In genomic region chr7:6121141-6121540, GRCh38 we compare ENCODE assay signal across 22 cellular contexts. TPM values are rescaled to one million over a fixed set of nuclear protein-coding genes. Genes with fewer than 3 reads are reported as not detected.
DNase-seq lines count a peak whose midpoint lies in the region; ATAC-seq and TF ChIP-seq lines count a peak whose summit lies in the region.
"Had no signal": no experiment of that assay in that cellular context is flagged by ENCODE, and none has a peak within 500 bp of the region (broad histone marks: within the 10 kb centered on the region; RNA-seq: fewer than 3 reads in every experiment).

No MANE protein-coding gene starts in this region.

- TF ChIP-seq CTCF in PC-3 (conservative IDR thresholded peaks at IDR 0.05; ENCODE audit: low read depth, low read length) (no peak), epithelial cell of esophagus (IDR thresholded peaks at IDR 0.05; ENCODE audit: insufficient read depth, low read depth, low read length, missing control alignments) (no peak)

- no peak overlapping the region for H3K4me2 ChIP-seq in PC-3 (ENCODE audit: low read length)

- BruUV-seq in PC-3 (replicated peaks; lab: Mats Ljungman, UMichigan) = no TSS peak

- H3K4me3 Mint-ChIP-seq in stimulated activated memory B cell treated with anti-CD40 and anti-IgM and Interleukin-4, amounts not matched to agents 10 μg/mL and 1 μg/mL and 100 μg/mL, for 72 hours = no peak overlapping the region
- H3K4me3 Mint-ChIP-seq: B cell had no signal

- H3K9me2 ChIP-seq in PC-3 (replicated peaks; ENCODE audit: low read length) = no peaks in the 10 kb centered on the region

- H3K79me2 ChIP-seq in PC-3 (ENCODE audit: low read length) = no peaks in the 10 kb centered on the region

- H3K9me3 ChIP-seq in PC-3 (ENCODE audit: low read length) = peaks cover 4% of the 10 kb centered on the region; the same call in 1 of the 2 replicates
- H3K9me3 ChIP-seq: suprapubic skin had no signal

- intact Hi-C loops in PC-3 (cut with micrococcal nuclease) = no loop called here

- no peaks in the 10 kb centered on the region for H3K4me1 Mint-ChIP-seq in stimulated activated memory B cell treated with anti-CD40 and anti-IgM and Interleukin-4, amounts not matched to agents 10 μg/mL and 1 μg/mL and 100 μg/mL, for 72 hours
- H3K4me1 Mint-ChIP-seq: B cell had no signal

- no peak overlapping the region for H2AFZ ChIP-seq in PC-3 (ENCODE audit: low read length)
- H2AFZ ChIP-seq: parathyroid adenoma had no signal

- H3K27ac Mint-ChIP-seq in stimulated activated memory B cell treated with anti-CD40 and anti-IgM and Interleukin-4, amounts not matched to agents 10 μg/mL and 1 μg/mL and 100 μg/mL, for 72 hours = no peak overlapping the region
- H3K27ac Mint-ChIP-seq: B cell had no signal

- CTCF ChIA-PET in PC-3 (lab: Charles Lee) = no interaction called here

- peaks cover 82% of the 10 kb centered on the region for H3K36me3 Mint-ChIP-seq in stimulated activated memory B cell treated with anti-CD40 and anti-IgM and Interleukin-4, amounts not matched to agents 10 μg/mL and 1 μg/mL and 100 μg/mL, for 72 hours

- H3K9ac ChIP-seq in PC-3 (ENCODE audit: low read length) = no peak overlapping the region
- H3K9ac ChIP-seq: parathyroid adenoma had no signal

- no peaks in the 10 kb centered on the region for H3K4me1 ChIP-seq in PC-3 (ENCODE audit: insufficient read depth, low read length)
- H3K4me1 ChIP-seq: gastroesophageal sphincter, left ventricle myocardium inferior, parathyroid adenoma, suprapubic skin had no signal

- H3K9me3 Mint-ChIP-seq in stimulated activated memory B cell treated with anti-CD40 and anti-IgM and Interleukin-4, amounts not matched to agents 10 μg/mL and 1 μg/mL and 100 μg/mL, for 72 hours = peaks cover 8% of the 10 kb centered on the region

- H4K20me1 ChIP-seq in PC-3 (ENCODE audit: low read length) = no peaks in the 10 kb centered on the region

- POLR2A ChIA-PET in PC-3 (lab: Charles Lee; ENCODE audit: unreplicated experiment) = no interaction called here

- DNase-seq in HCEC 1CT = peak; percentile 23
- peak; percentile 28 for DNase-seq in PC-3
- peak; percentile 48 for DNase-seq in epithelial cell of esophagus (ENCODE audit: low read depth)
- peak; percentile 13 for DNase-seq in myocyte (ENCODE audit: low read depth)
- DNase-seq in HUDEP-2 (lab: John Stamatoyannopoulos, UW; ENCODE audit: unreplicated experiment in 76 of 76) = no peak
- DNase-seq: activated CD4-positive, alpha-beta T cell treated with anti-CD3 and anti-CD28 coated beads, Interleukin-2, amount 50 U/mL, for 4 hours; activated naive CD4-positive, alpha-beta T cell treated with anti-CD3 and anti-CD28 coated beads, Interleukin-2, amount 50 U/mL, for 16 hours; activated T-cell treated with anti-CD3 and anti-CD28 coated beads for 4 hours; GOT3; left ventricle myocardium inferior; NCI-H1092 treated with DMSO at 0.1 percent for 48 hours; NCI-H748 treated with DMSO at 0.1 percent for 48 hours; stimulated activated CD4-positive, alpha-beta T cell treated with anti-CD3 and anti-CD28 coated beads, Interleukin-4, amount 100 ng/mL, for 1 hour; stimulated activated CD8-positive, alpha-beta memory T cell treated with anti-CD3 and anti-CD28 coated beads, Interleukin-4, amount 100 ng/mL, for 48 hours; SW 1271 had no signal

- H3K27ac ChIP-seq in PC-3 (ENCODE audit: low read length) = no peak overlapping the region
- H3K27ac ChIP-seq: gastroesophageal sphincter, left ventricle myocardium inferior, parathyroid adenoma, suprapubic skin had no signal

- no peak overlapping the region for H3K4me3 ChIP-seq in PC-3 (ENCODE audit: low read length)
- H3K4me3 ChIP-seq in epithelial cell of esophagus (ENCODE audit: low read length) = no peak overlapping the region
- H3K4me3 ChIP-seq: gastroesophageal sphincter, left ventricle myocardium inferior, suprapubic skin had no signal

- peaks cover 52% of the 10 kb centered on the region for H3K36me3 ChIP-seq in PC-3 (ENCODE audit: low read depth, low read length)

- H3K27me3 ChIP-seq in PC-3 (ENCODE audit: low read length) = no peaks in the 10 kb centered on the region
- H3K27me3 ChIP-seq: gastroesophageal sphincter, suprapubic skin had no signal

- no peak for ATAC-seq in PC-3
- ATAC-seq in stimulated activated memory B cell treated with anti-CD40 and anti-IgM and Interleukin-4, amounts not matched to agents 10 μg/mL and 1 μg/mL and 100 μg/mL, for 72 hours = no peak
- ATAC-seq in HG02840 (IDR thresholded peaks at IDR 0.05; ENCODE audit: low FRiP score, unreplicated experiment) = no peak
- ATAC-seq: gastroesophageal sphincter, Panc1 had no signal

- H3K27me3 Mint-ChIP-seq in stimulated activated memory B cell treated with anti-CD40 and anti-IgM and Interleukin-4, amounts not matched to agents 10 μg/mL and 1 μg/mL and 100 μg/mL, for 72 hours = no peaks in the 10 kb centered on the region
- H3K27me3 Mint-ChIP-seq: B cell had no signal

- no peaks in the 10 kb centered on the region for H3F3A ChIP-seq in PC-3 (ENCODE audit: low read length, unreplicated experiment)

RNA-seq across cellular contexts. Expression of gene USP42, which starts 16.4 kb away (rescaled TPM):
- total RNA-seq in PC-3 (2014; rRNA removed) (3.9 and 5.6 TPM in 2 replicates), myocyte (8.4 and 8.6 TPM in 2 replicates)
- 6.8 TPM for polyA plus RNA-seq in myocyte (2012)

Comparison
In these comparisons a context has a peak if more than half of its experiments do, and no peak if none do; other contexts are left out.
1. DNase-seq: peak in HCEC 1CT (single experiment), PC-3 (single experiment), epithelial cell of esophagus (single experiment) and myocyte (single experiment); none in HUDEP-2 (0 of 76).